18 cellular contexts compared by ENCODE assay signal in the genomic region with DNA sequence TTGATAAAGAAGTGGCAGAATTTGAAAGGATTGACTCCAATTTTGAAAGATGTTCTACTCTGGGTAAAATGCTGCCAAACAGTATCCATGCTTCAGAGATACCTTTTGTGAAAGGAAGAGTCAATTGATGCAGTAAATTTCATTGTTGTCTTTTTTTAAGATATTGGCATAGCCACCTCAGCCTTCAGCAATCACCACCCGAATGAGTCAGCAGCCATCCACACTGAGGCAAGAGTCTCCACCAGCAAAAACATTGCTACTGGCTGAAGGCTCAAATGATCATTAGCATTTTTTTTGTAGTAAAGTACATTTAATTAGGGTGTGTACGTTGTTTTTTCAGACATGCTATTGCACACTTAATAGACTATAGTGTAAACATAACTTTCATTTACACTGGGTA. TPM values are rescaled to one million over a fixed set of nuclear protein-coding genes. Genes with fewer than 3 reads are reported as not detected.
DNase-seq lines count a peak whose midpoint lies in the region; ATAC-seq, FAIRE-seq and TF ChIP-seq lines count a peak whose summit lies in the region.
"Had no signal": no experiment of that assay in that cellular context is flagged by ENCODE, and none has a peak within 500 bp of the region (broad histone marks: within the 10 kb centered on the region; RNA-seq: fewer than 3 reads in every experiment).

No MANE protein-coding gene starts in this region.

- peak; percentile 84 for ATAC-seq in RWPE2 (ENCODE audit: low read depth)
- ATAC-seq in HG03135 (IDR thresholded peaks at IDR 0.05; ENCODE audit: unreplicated experiment): no peak
- no peak for ATAC-seq in HG02884 (IDR thresholded peaks at IDR 0.05; ENCODE audit: unreplicated experiment)
- ATAC-seq in HG02610 (IDR thresholded peaks at IDR 0.05; ENCODE audit: unreplicated experiment): no peak

- DNase-seq in DMS53 (lab: John Stamatoyannopoulos, UW) (peak; percentile 14), DMS53 treated with DMSO at 0.1 percent for 48 hours (lab: John Stamatoyannopoulos, UW; ENCODE audit: unreplicated experiment) (no peak), RWPE2 (ENCODE audit: low spot score) (no peak), fibroblast of lung (ENCODE audit: low read depth in 2 of 2) (peak; percentile 55 to 72), urothelium cell line (ENCODE audit: low spot score) (peak; percentile 29)
- DNase-seq: activated CD4-positive, alpha-beta memory T cell treated with anti-CD3 and anti-CD28 coated beads, Interleukin-2, amount 10 ng/mL, durations not matched to agents 7 days and 5 days; activated effector memory CD4-positive, alpha-beta T cell treated with Interleukin-2 at 50 U/mL for 16 hours; Calu3; NCI-H2029; NCI-H774; SHP77 treated with DMSO at 0.1 percent for 48 hours; substantia nigra had no signal

- H3K4me1 ChIP-seq in RWPE2 (ENCODE audit: insufficient read depth, poor library complexity, severe bottlenecking) (peaks cover 10% of the 10 kb centered on the region), fibroblast of lung (ENCODE audit: control insufficient read depth, extremely low read depth, insufficient read depth, low read length) (peaks cover 7% of the 10 kb centered on the region)

- H3K27me3 ChIP-seq in RWPE2 (ENCODE audit: insufficient read depth, poor library complexity, severe bottlenecking) (no peaks in the 10 kb centered on the region), fibroblast of lung (ENCODE audit: control insufficient read depth, insufficient read depth, low read length) (no peaks in the 10 kb centered on the region)

- H3K4me3 ChIP-seq in RWPE2 (ENCODE audit: severe bottlenecking) (no peak overlapping the region), fibroblast of lung (replicated peaks in 1 of 4; ENCODE audit: control extremely low read depth in 1 of 4, insufficient read depth in 1 of 4, low read depth in 3 of 4, low read length in 4 of 4) (no peak overlapping the region)
- H3K4me3 ChIP-seq: skin epidermis had no signal

- no peak for FAIRE-seq in urothelium cell line (lab: Jason Lieb, UNC)
- FAIRE-seq: endometrium had no signal

- H3K79me2 ChIP-seq in fibroblast of lung (ENCODE audit: control insufficient read depth, insufficient read depth, low read length): no peaks in the 10 kb centered on the region

- H3K9ac ChIP-seq in fibroblast of lung (ENCODE audit: insufficient read depth, low read length): no peak overlapping the region

- TF ChIP-seq CTCF in RWPE2 (IDR thresholded peaks at IDR 0.05; ENCODE audit: poor library complexity, severe bottlenecking) (no peak), fibroblast of lung (conservative IDR thresholded peaks at IDR 0.05 in 1 of 2, IDR thresholded peaks at IDR 0.05 in 1 of 2; ENCODE audit: low read depth in 1 of 2, low read length in 2 of 2) (no peak)

- H3K27ac ChIP-seq in RWPE2 (ENCODE audit: poor library complexity, severe bottlenecking) (no peak overlapping the region), fibroblast of lung (ENCODE audit: insufficient read depth, low read length) (no peak overlapping the region)
- H3K27ac ChIP-seq: 22Rv1, skin epidermis had no signal

- H4K20me1 ChIP-seq in fibroblast of lung (ENCODE audit: control insufficient read depth, extremely low read depth, insufficient read depth, low read length): no peaks in the 10 kb centered on the region

- no peak overlapping the region for H3K4me2 ChIP-seq in fibroblast of lung (ENCODE audit: extremely low read depth, insufficient read depth, low read length)

- no peaks in the 10 kb centered on the region for H3K9me3 ChIP-seq in RWPE2 (ENCODE audit: severe bottlenecking)
- no peaks in the 10 kb centered on the region for H3K9me3 ChIP-seq in fibroblast of lung (ENCODE audit: control insufficient read depth, insufficient read depth, low read depth, low read length)

- no peak overlapping the region for H2AFZ ChIP-seq in fibroblast of lung (ENCODE audit: low read length)

- H3K36me3 ChIP-seq in RWPE2 (ENCODE audit: low read depth) (no peaks in the 10 kb centered on the region), fibroblast of lung (ENCODE audit: control insufficient read depth, insufficient read depth, low read length) (no peaks in the 10 kb centered on the region)

RNA-seq across cellular contexts. Expression of gene CYP26C1, which starts 31.7 kb away (rescaled TPM):
- under 0.01 TPM in 2 replicates for total RNA-seq in fibroblast of lung
- polyA plus RNA-seq in fibroblast of lung: 0.02 and 0.03 TPM in 2 replicates
- 0.07 TPM in 1 of 2 replicates, not detected in the other for polyA plus RNA-seq in fibroblast of lung (2012)
- not detected in 2 replicates for polyA minus RNA-seq in fibroblast of lung (ENCODE audit: low replicate concordance)
- total RNA-seq: activated CD4-positive, alpha-beta memory T cell treated with anti-CD3 and anti-CD28 coated beads, Interleukin-2, amount 10 ng/mL, durations not matched to agents 7 days and 5 days had no signal

RNA-seq across cellular contexts. Expression of gene CYP26A1, which starts 44.8 kb away (rescaled TPM):
- under 0.01 TPM in 1 of 2 replicates, not detected in the other for total RNA-seq in fibroblast of lung
- polyA plus RNA-seq in fibroblast of lung: not detected in 2 replicates
- not detected in 2 replicates for polyA plus RNA-seq in fibroblast of lung (2012)
- polyA minus RNA-seq in fibroblast of lung (ENCODE audit: low replicate concordance): not detected in 2 replicates
- total RNA-seq: activated CD4-positive, alpha-beta memory T cell treated with anti-CD3 and anti-CD28 coated beads, Interleukin-2, amount 10 ng/mL, durations not matched to agents 7 days and 5 days had no signal

Comparison
In these comparisons a context has a peak if more than half of its experiments do, and no peak if none do; other contexts are left out.
1. DNase-seq: peak in DMS53 (single experiment), fibroblast of lung (2 of 2) and urothelium cell line (single experiment); none in DMS53 treated with DMSO at 0.1 percent for 48 hours (single experiment) and RWPE2 (single experiment).